Comparison of ENCODE assay signal across 28 cellular contexts in the genomic region with DNA sequence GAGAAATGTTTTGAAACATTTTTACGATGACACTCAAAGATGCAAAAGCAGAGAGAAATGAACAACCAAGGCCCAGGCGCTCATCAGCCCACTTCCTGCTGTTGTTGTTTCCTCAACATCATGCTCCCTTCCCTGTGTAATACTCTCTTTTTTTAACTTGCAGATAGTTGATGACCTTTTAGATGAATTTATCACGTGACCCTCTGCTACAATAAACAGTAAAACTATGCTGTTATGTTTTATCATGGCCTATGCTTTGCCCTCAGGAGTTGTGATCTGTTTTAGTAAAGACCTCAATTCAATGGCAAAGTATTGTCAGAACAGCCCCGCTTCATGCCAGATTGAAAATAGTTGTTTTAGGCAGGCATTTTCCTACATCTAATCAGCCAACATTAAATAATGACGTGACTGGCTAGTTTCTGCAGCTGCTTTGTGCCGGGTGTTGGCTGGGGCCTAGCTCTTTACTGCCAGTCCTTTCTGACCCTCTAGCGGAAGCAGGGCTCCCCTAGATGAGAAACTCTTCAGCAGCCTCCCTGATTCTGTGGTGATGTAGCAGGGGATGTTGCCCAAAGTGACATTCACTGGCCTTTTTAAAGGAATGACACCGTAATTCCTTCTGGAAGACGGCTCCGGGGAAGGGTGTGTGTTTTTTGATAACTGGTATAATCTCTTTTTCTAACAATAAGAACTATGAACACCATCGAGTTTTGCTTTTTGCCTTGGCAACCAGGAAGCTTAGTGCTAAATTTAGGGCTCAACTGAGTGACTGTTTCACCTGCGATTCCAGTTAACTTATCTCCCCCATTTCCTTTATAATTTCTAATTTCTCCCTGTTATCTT. TPM values are rescaled to one million over a fixed set of nuclear protein-coding genes. Genes with fewer than 3 reads are reported as not detected.
DNase-seq lines count a peak whose midpoint lies in the region; TF ChIP-seq lines count a peak whose summit lies in the region.
"Had no signal": no experiment of that assay in that cellular context is flagged by ENCODE, and none has a peak within 500 bp of the region (broad histone marks: within the 10 kb centered on the region; RNA-seq: fewer than 3 reads in every experiment).

No MANE protein-coding gene starts in this region.

- peaks cover 0 to 21% of the 10 kb centered on the region in 2 donors for H3K4me1 ChIP-seq in right atrium auricular region
- H3K4me1 ChIP-seq: sigmoid colon had no signal

- TF ChIP-seq CTCF in chondrocyte (IDR thresholded peaks at IDR 0.05) (no peak), right atrium auricular region (IDR thresholded peaks at IDR 0.05) (no peak)

- H3K36me3 ChIP-seq in right atrium auricular region = no peaks in the 10 kb centered on the region
- H3K36me3 ChIP-seq: sigmoid colon, thyroid gland had no signal

- intact Hi-C loops in posterior vena cava (cut with DNase I) = no loop called here

- no peak overlapping the region for H3K4me3 ChIP-seq in right atrium auricular region
- H3K4me3 ChIP-seq: GM23338, PC-9, sigmoid colon, thyroid gland had no signal

- H3K4me3 Mint-ChIP-seq in chondrocyte (ENCODE audit: unreplicated experiment) (no peak overlapping the region), immature natural killer cell (no peak overlapping the region)
- H3K4me3 Mint-ChIP-seq: activated CD4-positive, alpha-beta memory T cell treated with anti-CD3 and anti-CD28 coated beads for 36 hours; GM23338; stimulated activated memory B cell treated with anti-CD40 and anti-IgM and Interleukin-4, amounts not matched to agents 10 μg/mL and 1 μg/mL and 100 μg/mL, for 72 hours; T-helper 2 cell treated with Interferon-gamma antibody and Interleukin-4, amounts not matched to agents 5 μg/mL and 100 μg/mL, for 36 hours; WTC11 had no signal

- H3K9me3 Mint-ChIP-seq in chondrocyte (ENCODE audit: low read depth) = peaks cover 9% of the 10 kb centered on the region
- no peaks in the 10 kb centered on the region for H3K9me3 Mint-ChIP-seq in immature natural killer cell
- H3K9me3 Mint-ChIP-seq: activated CD4-positive, alpha-beta memory T cell treated with anti-CD3 and anti-CD28 coated beads for 36 hours; T-helper 2 cell treated with Interferon-gamma antibody and Interleukin-4, amounts not matched to agents 5 μg/mL and 100 μg/mL, for 36 hours had no signal

- DNase-seq in HEK293T (ENCODE audit: extremely low spot score) = peak; percentile 4
- no peak for DNase-seq in chondrocyte (ENCODE audit: low spot score)
- no peak for DNase-seq in right atrium auricular region (ENCODE audit: low spot score)
- peak; percentile 79 for DNase-seq in posterior vena cava (ENCODE audit: low spot score)
- no peak for DNase-seq in immature natural killer cell
- no peak for DNase-seq in SW 1271 (lab: John Stamatoyannopoulos, UW)
- no peak for DNase-seq in NCI-H1436 treated with DMSO at 0.1 percent for 48 hours (lab: John Stamatoyannopoulos, UW)
- DNase-seq in mucosa of gallbladder (ENCODE audit: low spot score) = no peak
- DNase-seq: activated CD4-positive, alpha-beta memory T cell treated with anti-CD3 and anti-CD28 coated beads for 36 hours; activated gamma-delta T cell; activated T-cell treated with anti-CD3 and anti-CD28 coated beads for 4 hours; central memory CD4-positive, alpha-beta T cell; DMS153; erythroblast; glutamatergic neuron; NCI-H1048; NCI-H2029 treated with DMSO at 0.1 percent for 48 hours; NCI-H345; NCI-H82; PC-9; sigmoid colon; thyroid gland had no signal

- no peaks in the 10 kb centered on the region for H3K27me3 Mint-ChIP-seq in chondrocyte (ENCODE audit: low read depth)
- H3K27me3 Mint-ChIP-seq in immature natural killer cell (ENCODE audit: low read depth in 3 of 3) = peaks cover 0 to 3% (median 2%) of the 10 kb centered on the region in 3 donors
- H3K27me3 Mint-ChIP-seq: activated CD4-positive, alpha-beta memory T cell treated with anti-CD3 and anti-CD28 coated beads for 36 hours; stimulated activated memory B cell treated with anti-CD40 and anti-IgM and Interleukin-4, amounts not matched to agents 10 μg/mL and 1 μg/mL and 100 μg/mL, for 72 hours had no signal

- H3K36me3 Mint-ChIP-seq in chondrocyte (ENCODE audit: low read depth) = peaks cover 17% of the 10 kb centered on the region
- H3K36me3 Mint-ChIP-seq in immature natural killer cell = no peaks in the 10 kb centered on the region
- H3K36me3 Mint-ChIP-seq: activated CD4-positive, alpha-beta memory T cell treated with anti-CD3 and anti-CD28 coated beads for 36 hours; stimulated activated memory B cell treated with anti-CD40 and anti-IgM and Interleukin-4, amounts not matched to agents 10 μg/mL and 1 μg/mL and 100 μg/mL, for 72 hours had no signal

- POLR2A ChIA-PET in HEK293T (lab: Yijun Ruan, JAX) = no interaction called here

- CTCF ChIA-PET in HEK293T (lab: Yijun Ruan, JAX) = no interaction called here

- H3K27ac ChIP-seq in right atrium auricular region = peak overlapping the region; percentile 52 to 62
- H3K27ac ChIP-seq: PC-9, thyroid gland had no signal

- H3K27me3 ChIP-seq in right atrium auricular region = no peaks in the 10 kb centered on the region
- H3K27me3 ChIP-seq: sigmoid colon, thyroid gland had no signal

- H3K4me1 Mint-ChIP-seq in chondrocyte (ENCODE audit: low read depth) (peaks cover 5% of the 10 kb centered on the region), immature natural killer cell (no peaks in the 10 kb centered on the region)
- H3K4me1 Mint-ChIP-seq: GM23338; stimulated activated memory B cell treated with anti-CD40 and anti-IgM and Interleukin-4, amounts not matched to agents 10 μg/mL and 1 μg/mL and 100 μg/mL, for 72 hours; WTC11 had no signal

- no peaks in the 10 kb centered on the region for H3K9me3 ChIP-seq in right atrium auricular region
- H3K9me3 ChIP-seq: sigmoid colon, thyroid gland had no signal

- H3K27ac Mint-ChIP-seq in chondrocyte (ENCODE audit: unreplicated experiment) (peak overlapping the region; percentile 5), immature natural killer cell (no peak overlapping the region)
- H3K27ac Mint-ChIP-seq: activated CD4-positive, alpha-beta memory T cell treated with anti-CD3 and anti-CD28 coated beads for 36 hours; GM23338; stimulated activated memory B cell treated with anti-CD40 and anti-IgM and Interleukin-4, amounts not matched to agents 10 μg/mL and 1 μg/mL and 100 μg/mL, for 72 hours; WTC11 had no signal

TF ChIP-seq in HEK293T, 16 proteins besides CTCF, POLR2A, EP300 and RAD21:
- no peak for TF ChIP-seq SUZ12 (IDR thresholded peaks at IDR 0.05)
- TF ChIP-seq ARNT (IDR thresholded peaks at IDR 0.05) = no peak
- TF ChIP-seq BHLHE40 (IDR thresholded peaks at IDR 0.05; ENCODE audit: borderline replicate concordance) = no peak
- no peak for TF ChIP-seq L3MBTL2 (conservative IDR thresholded peaks at IDR 0.05)
- TF ChIP-seq CTBP1 (IDR thresholded peaks at IDR 0.05; ENCODE audit: borderline replicate concordance) = no peak
- no peak for TF ChIP-seq HDGF (IDR thresholded peaks at IDR 0.05; ENCODE audit: borderline replicate concordance)
- TF ChIP-seq NFRKB (IDR thresholded peaks at IDR 0.05) = no peak
- no peak for TF ChIP-seq FOXA1 (IDR thresholded peaks at IDR 0.05)
- TF ChIP-seq FOXM1 (IDR thresholded peaks at IDR 0.05; ENCODE audit: borderline replicate concordance) = no peak
- no peak for TF ChIP-seq SP1 (IDR thresholded peaks at IDR 0.05)
- no peak for TF ChIP-seq LEF1 (IDR thresholded peaks at IDR 0.05; ENCODE audit: borderline replicate concordance)
- no peak for TF ChIP-seq FOXK2 (IDR thresholded peaks at IDR 0.05)
- no peak for TF ChIP-seq TARDBP (IDR thresholded peaks at IDR 0.05)
- TF ChIP-seq ZNF384 (IDR thresholded peaks at IDR 0.05) = no peak
- TF ChIP-seq PKNOX1 (IDR thresholded peaks at IDR 0.05) = no peak
- no peak for TF ChIP-seq ELF4 (IDR thresholded peaks at IDR 0.05)

RNA-seq across cellular contexts. Expression of gene ADAMTS15, which starts 40.0 kb away (rescaled TPM):
- total RNA-seq in chondrocyte (16.8 to 140 TPM (median 136 TPM) in 3 replicates), right atrium auricular region (10 to 100 TPM; 17.5 to 21.2 TPM), posterior vena cava (10 to 100 TPM in 1 of 2 donors, 1 to 10 TPM in 1; 6.3 to 20.7 TPM), mucosa of gallbladder (3.2 TPM)
- polyA plus RNA-seq in immature natural killer cell = not detected
- total RNA-seq: activated CD4-positive, alpha-beta memory T cell treated with anti-CD3 and anti-CD28 coated beads for 36 hours; SK-MEL-5 had no signal

RNA-seq across cellular contexts. Expression of gene ADAMTS8, which starts 60.0 kb away (rescaled TPM):
- 0.77 to 1.0 TPM (median 1.0 TPM) in 3 replicates for total RNA-seq in chondrocyte
- 1 to 10 TPM; 2.5 to 7.8 TPM for total RNA-seq in right atrium auricular region
- total RNA-seq in posterior vena cava = 1 to 10 TPM in 1 of 2 donors, under 1 TPM in 1; 0.86 to 3.4 TPM
- polyA plus RNA-seq in immature natural killer cell = under 1 TPM in 1 of 3 donors, not detected in 2; 0.18 TPM
- total RNA-seq in mucosa of gallbladder = 14.1 TPM
- total RNA-seq: activated CD4-positive, alpha-beta memory T cell treated with anti-CD3 and anti-CD28 coated beads for 36 hours; osteoblast; PC-9 had no signal

Comparison
In these comparisons a context has a peak if more than half of its experiments do, and no peak if none do; other contexts are left out.
1. DNase-seq: peak in HEK293T (single experiment) and posterior vena cava (single experiment); none in chondrocyte (single experiment), right atrium auricular region (single experiment), immature natural killer cell (0 of 3), SW 1271 (0 of 2), NCI-H1436 treated with DMSO at 0.1 percent for 48 hours (single experiment) and mucosa of gallbladder (single experiment).